ENCODE assay signal across 1 cellular context in the genomic region with DNA sequence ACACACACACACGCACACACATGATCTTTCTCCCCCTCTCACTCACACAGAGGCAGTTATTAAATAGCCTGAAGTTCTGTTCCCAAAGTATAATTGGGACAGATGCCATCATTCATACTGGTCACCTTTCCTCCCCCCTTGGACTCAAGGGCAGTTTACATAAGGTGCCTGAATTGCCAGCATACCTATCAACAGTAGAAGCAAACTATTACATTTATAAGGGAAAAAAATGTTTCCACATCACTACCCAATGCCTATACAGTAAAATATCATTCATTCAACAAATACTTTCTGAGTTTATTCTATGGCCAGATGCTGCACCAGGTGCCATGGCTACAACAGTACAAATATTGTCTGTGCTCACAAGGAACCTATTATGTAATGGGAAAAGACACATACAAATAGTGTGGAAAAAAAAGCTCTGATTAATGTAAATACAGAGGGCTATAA.
A peak's percentile ranks its signal among the peaks of the same experiment; 100 is the strongest.
TF ChIP-seq lines count a peak whose summit lies in the region.

No MANE protein-coding gene starts in this region.

TF ChIP-seq in HepG2, 621 proteins besides CTCF, POLR2A, EP300 and RAD21 (continued from another document and continues in another):
- TF ChIP-seq, protein P1, sequence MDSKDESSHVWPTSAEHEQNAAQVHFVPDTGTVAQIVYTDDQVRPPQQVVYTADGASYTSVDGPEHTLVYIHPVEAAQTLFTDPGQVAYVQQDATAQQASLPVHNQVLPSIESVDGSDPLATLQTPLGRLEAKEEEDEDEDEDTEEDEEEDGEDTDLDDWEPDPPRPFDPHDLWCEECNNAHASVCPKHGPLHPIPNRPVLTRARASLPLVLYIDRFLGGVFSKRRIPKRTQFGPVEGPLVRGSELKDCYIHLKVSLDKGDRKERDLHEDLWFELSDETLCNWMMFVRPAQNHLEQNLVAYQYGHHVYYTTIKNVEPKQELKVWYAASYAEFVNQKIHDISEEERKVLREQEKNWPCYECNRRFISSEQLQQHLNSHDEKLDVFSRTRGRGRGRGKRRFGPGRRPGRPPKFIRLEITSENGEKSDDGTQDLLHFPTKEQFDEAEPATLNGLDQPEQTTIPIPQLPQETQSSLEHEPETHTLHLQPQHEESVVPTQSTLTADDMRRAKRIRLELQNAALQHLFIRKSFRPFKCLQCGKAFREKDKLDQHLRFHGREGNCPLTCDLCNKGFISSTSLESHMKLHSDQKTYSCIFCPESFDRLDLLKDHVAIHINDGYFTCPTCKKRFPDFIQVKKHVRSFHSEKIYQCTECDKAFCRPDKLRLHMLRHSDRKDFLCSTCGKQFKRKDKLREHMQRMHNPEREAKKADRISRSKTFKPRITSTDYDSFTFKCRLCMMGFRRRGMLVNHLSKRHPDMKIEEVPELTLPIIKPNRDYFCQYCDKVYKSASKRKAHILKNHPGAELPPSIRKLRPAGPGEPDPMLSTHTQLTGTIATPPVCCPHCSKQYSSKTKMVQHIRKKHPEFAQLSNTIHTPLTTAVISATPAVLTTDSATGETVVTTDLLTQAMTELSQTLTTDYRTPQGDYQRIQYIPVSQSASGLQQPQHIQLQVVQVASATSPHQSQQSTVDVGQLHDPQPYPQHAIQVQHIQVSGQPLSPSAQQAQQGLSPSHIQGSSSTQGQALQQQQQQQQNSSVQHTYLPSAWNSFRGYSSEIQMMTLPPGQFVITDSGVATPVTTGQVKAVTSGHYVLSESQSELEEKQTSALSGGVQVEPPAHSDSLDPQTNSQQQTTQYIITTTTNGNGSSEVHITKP (CRISPR knock-in tag; IDR thresholded peaks at IDR 0.05; ENCODE audit: low read depth): no peak
- no peak for TF ChIP-seq ZSCAN9 (CRISPR knock-in tag; IDR thresholded peaks at IDR 0.05; ENCODE audit: borderline replicate concordance)
- no peak for TF ChIP-seq ZSCAN31 (CRISPR knock-in tag; IDR thresholded peaks at IDR 0.05; ENCODE audit: low read depth)
- peak; percentile 18; the same call in 1 of the 2 replicates for TF ChIP-seq CREM (IDR thresholded peaks at IDR 0.05)
- no peak for TF ChIP-seq CREM (CRISPR knock-in tag; IDR thresholded peaks at IDR 0.05)
- peak; percentile 83 for TF ChIP-seq RFX1 (IDR thresholded peaks at IDR 0.05)
- no peak for TF ChIP-seq ZFP37 (CRISPR knock-in tag; IDR thresholded peaks at IDR 0.05; ENCODE audit: borderline replicate concordance)
- TF ChIP-seq, protein P2, sequence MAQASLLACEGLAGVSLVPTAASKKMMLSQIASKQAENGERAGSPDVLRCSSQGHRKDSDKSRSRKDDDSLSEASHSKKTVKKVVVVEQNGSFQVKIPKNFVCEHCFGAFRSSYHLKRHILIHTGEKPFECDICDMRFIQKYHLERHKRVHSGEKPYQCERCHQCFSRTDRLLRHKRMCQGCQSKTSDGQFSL (CRISPR knock-in tag; IDR thresholded peaks at IDR 0.05): no peak
- no peak for TF ChIP-seq ZNF7 (CRISPR knock-in tag; IDR thresholded peaks at IDR 0.05)
- TF ChIP-seq SNAPC2 (CRISPR knock-in tag; IDR thresholded peaks at IDR 0.05): no peak
- no peak for TF ChIP-seq ZNF496 (CRISPR knock-in tag; IDR thresholded peaks at IDR 0.05; ENCODE audit: insufficient replicate concordance)
- TF ChIP-seq, protein P3, sequence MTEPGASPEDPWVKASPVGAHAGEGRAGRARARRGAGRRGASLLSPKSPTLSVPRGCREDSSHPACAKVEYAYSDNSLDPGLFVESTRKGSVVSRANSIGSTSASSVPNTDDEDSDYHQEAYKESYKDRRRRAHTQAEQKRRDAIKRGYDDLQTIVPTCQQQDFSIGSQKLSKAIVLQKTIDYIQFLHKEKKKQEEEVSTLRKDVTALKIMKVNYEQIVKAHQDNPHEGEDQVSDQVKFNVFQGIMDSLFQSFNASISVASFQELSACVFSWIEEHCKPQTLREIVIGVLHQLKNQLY (CRISPR knock-in tag; IDR thresholded peaks at IDR 0.05): no peak
- TF ChIP-seq, protein P4, sequence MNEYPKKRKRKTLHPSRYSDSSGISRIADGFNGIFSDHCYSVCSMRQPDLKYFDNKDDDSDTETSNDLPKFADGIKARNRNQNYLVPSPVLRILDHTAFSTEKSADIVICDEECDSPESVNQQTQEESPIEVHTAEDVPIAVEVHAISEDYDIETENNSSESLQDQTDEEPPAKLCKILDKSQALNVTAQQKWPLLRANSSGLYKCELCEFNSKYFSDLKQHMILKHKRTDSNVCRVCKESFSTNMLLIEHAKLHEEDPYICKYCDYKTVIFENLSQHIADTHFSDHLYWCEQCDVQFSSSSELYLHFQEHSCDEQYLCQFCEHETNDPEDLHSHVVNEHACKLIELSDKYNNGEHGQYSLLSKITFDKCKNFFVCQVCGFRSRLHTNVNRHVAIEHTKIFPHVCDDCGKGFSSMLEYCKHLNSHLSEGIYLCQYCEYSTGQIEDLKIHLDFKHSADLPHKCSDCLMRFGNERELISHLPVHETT (CRISPR knock-in tag; conservative IDR thresholded peaks at IDR 0.05): no peak
- 0 out of 2 replicates have a peak, but pooled peaks have one; percentile 23 for TF ChIP-seq CEBPG (CRISPR knock-in tag; IDR thresholded peaks at IDR 0.05)
- no peak for TF ChIP-seq ZNF629 (CRISPR knock-in tag; conservative IDR thresholded peaks at IDR 0.05)
- TF ChIP-seq ZNF350 (CRISPR knock-in tag; IDR thresholded peaks at IDR 0.05; ENCODE audit: borderline replicate concordance, low read depth): no peak
- TF ChIP-seq, protein P5, sequence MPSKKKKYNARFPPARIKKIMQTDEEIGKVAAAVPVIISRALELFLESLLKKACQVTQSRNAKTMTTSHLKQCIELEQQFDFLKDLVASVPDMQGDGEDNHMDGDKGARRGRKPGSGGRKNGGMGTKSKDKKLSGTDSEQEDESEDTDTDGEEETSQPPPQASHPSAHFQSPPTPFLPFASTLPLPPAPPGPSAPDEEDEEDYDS (CRISPR knock-in tag; IDR thresholded peaks at IDR 0.05): 0 out of 2 replicates have a peak, but pooled peaks have one; percentile 5
- TF ChIP-seq, protein P6, sequence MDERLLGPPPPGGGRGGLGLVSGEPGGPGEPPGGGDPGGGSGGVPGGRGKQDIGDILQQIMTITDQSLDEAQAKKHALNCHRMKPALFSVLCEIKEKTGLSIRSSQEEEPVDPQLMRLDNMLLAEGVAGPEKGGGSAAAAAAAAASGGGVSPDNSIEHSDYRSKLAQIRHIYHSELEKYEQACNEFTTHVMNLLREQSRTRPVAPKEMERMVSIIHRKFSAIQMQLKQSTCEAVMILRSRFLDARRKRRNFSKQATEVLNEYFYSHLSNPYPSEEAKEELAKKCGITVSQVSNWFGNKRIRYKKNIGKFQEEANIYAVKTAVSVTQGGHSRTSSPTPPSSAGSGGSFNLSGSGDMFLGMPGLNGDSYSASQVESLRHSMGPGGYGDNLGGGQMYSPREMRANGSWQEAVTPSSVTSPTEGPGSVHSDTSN (CRISPR knock-in tag; IDR thresholded peaks at IDR 0.05): no peak
- TF ChIP-seq RARG (CRISPR knock-in tag; IDR thresholded peaks at IDR 0.05; ENCODE audit: low read depth): no peak
- TF ChIP-seq, protein P7, sequence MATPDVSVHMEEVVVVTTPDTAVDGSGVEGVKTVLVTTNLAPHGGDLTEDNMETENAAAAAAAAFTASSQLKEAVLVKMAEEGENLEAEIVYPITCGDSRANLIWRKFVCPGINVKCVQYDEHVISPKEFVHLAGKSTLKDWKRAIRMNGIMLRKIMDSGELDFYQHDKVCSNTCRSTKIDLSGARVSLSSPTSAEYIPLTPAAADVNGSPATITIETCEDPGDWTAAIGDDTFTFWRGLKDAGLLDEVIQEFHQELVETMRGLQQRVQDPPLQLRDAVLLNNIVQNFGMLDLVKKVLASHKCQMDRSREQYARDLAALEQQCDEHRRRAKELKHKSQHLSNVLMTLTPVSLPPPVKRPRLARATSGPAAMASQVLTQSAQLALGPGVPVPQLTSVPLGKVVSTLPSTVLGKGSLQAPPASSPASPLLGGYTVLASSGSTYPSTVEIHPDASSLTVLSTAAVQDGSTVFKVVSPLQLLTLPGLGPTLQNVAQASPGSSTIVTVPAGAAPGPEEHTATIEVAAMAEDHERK (CRISPR knock-in tag; IDR thresholded peaks at IDR 0.05; ENCODE audit: low read depth): no peak
- no peak for TF ChIP-seq KMT2A (CRISPR knock-in tag; IDR thresholded peaks at IDR 0.05)
- TF ChIP-seq TBL1XR1 (IDR thresholded peaks at IDR 0.05; ENCODE audit: borderline replicate concordance, low read length, partially characterized antibody): peak; percentile 62
- TF ChIP-seq SOX5 (CRISPR knock-in tag; IDR thresholded peaks at IDR 0.05; ENCODE audit: borderline replicate concordance): peak; percentile 33; the same call in 1 of the 2 replicates
- TF ChIP-seq, protein P8, sequence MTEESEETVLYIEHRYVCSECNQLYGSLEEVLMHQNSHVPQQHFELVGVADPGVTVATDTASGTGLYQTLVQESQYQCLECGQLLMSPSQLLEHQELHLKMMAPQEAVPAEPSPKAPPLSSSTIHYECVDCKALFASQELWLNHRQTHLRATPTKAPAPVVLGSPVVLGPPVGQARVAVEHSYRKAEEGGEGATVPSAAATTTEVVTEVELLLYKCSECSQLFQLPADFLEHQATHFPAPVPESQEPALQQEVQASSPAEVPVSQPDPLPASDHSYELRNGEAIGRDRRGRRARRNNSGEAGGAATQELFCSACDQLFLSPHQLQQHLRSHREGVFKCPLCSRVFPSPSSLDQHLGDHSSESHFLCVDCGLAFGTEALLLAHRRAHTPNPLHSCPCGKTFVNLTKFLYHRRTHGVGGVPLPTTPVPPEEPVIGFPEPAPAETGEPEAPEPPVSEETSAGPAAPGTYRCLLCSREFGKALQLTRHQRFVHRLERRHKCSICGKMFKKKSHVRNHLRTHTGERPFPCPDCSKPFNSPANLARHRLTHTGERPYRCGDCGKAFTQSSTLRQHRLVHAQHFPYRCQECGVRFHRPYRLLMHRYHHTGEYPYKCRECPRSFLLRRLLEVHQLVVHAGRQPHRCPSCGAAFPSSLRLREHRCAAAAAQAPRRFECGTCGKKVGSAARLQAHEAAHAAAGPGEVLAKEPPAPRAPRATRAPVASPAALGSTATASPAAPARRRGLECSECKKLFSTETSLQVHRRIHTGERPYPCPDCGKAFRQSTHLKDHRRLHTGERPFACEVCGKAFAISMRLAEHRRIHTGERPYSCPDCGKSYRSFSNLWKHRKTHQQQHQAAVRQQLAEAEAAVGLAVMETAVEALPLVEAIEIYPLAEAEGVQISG (CRISPR knock-in tag; IDR thresholded peaks at IDR 0.05): no peak
- TF ChIP-seq GABPA (IDR thresholded peaks at IDR 0.05; ENCODE audit: low read depth, low read length): no peak
- no peak for TF ChIP-seq GABPA (CRISPR knock-in tag; IDR thresholded peaks at IDR 0.05; ENCODE audit: low read depth)
- TF ChIP-seq KLF13 (CRISPR knock-in tag; IDR thresholded peaks at IDR 0.05): no peak
- no peak for TF ChIP-seq PRPF4 (IDR thresholded peaks at IDR 0.05; ENCODE audit: low read depth, low read length, poor library complexity, severe bottlenecking)
- TF ChIP-seq REXO4 (CRISPR knock-in tag; IDR thresholded peaks at IDR 0.05; ENCODE audit: borderline replicate concordance): no peak
- TF ChIP-seq ZNF775 (CRISPR knock-in tag; IDR thresholded peaks at IDR 0.05; ENCODE audit: borderline replicate concordance): no peak
- TF ChIP-seq HNRNPH1 (optimal IDR thresholded peaks at IDR 0.05; ENCODE audit: low read depth, low read length): no peak
- no peak for TF ChIP-seq MIER2 (CRISPR knock-in tag; IDR thresholded peaks at IDR 0.05)
- no peak for TF ChIP-seq ZBTB7B (CRISPR knock-in tag; IDR thresholded peaks at IDR 0.05)
- no peak for TF ChIP-seq POLR2AphosphoS2 (IDR thresholded peaks at IDR 0.05; ENCODE audit: low read depth, low read length)
- no peak for TF ChIP-seq MAF1 (CRISPR knock-in tag; IDR thresholded peaks at IDR 0.05; ENCODE audit: borderline replicate concordance)
- TF ChIP-seq HNRNPL (IDR thresholded peaks at IDR 0.05; ENCODE audit: low read depth, low read length): no peak
- TF ChIP-seq, protein P9, sequence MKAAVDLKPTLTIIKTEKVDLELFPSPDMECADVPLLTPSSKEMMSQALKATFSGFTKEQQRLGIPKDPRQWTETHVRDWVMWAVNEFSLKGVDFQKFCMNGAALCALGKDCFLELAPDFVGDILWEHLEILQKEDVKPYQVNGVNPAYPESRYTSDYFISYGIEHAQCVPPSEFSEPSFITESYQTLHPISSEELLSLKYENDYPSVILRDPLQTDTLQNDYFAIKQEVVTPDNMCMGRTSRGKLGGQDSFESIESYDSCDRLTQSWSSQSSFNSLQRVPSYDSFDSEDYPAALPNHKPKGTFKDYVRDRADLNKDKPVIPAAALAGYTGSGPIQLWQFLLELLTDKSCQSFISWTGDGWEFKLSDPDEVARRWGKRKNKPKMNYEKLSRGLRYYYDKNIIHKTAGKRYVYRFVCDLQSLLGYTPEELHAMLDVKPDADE (CRISPR knock-in tag; IDR thresholded peaks at IDR 0.05): no peak
- TF ChIP-seq CBX2 (IDR thresholded peaks at IDR 0.05; ENCODE audit: low read depth, low read length): no peak
- no peak for TF ChIP-seq CBX2 (CRISPR knock-in tag; IDR thresholded peaks at IDR 0.05; ENCODE audit: low read depth)
- no peak for TF ChIP-seq POLR2AphosphoS5 (IDR thresholded peaks at IDR 0.05; ENCODE audit: low read depth, low read length)
- TF ChIP-seq MZF1 (CRISPR knock-in tag; IDR thresholded peaks at IDR 0.05; ENCODE audit: borderline replicate concordance): no peak
- no peak; the same call in 1 of the 2 replicates for TF ChIP-seq RARA (CRISPR knock-in tag; IDR thresholded peaks at IDR 0.05)
- TF ChIP-seq, protein P10, sequence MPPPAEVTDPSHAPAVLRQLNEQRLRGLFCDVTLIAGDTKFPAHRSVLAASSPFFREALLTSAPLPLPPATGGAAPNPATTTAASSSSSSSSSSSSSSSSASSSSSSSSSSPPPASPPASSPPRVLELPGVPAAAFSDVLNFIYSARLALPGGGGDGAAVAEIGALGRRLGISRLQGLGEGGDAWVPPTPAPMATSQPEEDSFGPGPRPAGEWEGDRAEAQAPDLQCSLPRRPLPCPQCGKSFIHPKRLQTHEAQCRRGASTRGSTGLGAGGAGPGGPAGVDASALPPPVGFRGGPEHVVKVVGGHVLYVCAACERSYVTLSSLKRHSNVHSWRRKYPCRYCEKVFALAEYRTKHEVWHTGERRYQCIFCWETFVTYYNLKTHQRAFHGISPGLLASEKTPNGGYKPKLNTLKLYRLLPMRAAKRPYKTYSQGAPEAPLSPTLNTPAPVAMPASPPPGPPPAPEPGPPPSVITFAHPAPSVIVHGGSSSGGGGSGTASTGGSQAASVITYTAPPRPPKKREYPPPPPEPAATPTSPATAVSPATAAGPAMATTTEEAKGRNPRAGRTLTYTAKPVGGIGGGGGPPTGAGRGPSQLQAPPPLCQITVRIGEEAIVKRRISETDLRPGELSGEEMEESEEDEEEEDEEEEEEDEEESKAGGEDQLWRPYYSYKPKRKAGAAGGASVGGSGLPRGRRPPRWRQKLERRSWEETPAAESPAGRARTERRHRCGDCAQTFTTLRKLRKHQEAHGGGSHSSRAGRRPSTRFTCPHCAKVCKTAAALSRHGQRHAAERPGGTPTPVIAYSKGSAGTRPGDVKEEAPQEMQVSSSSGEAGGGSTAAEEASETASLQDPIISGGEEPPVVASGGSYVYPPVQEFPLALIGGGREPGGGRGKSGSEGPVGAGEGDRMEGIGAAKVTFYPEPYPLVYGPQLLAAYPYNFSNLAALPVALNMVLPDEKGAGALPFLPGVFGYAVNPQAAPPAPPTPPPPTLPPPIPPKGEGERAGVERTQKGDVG (CRISPR knock-in tag; IDR thresholded peaks at IDR 0.05; ENCODE audit: borderline replicate concordance): no peak
- no peak for TF ChIP-seq HMG20A (CRISPR knock-in tag; IDR thresholded peaks at IDR 0.05; ENCODE audit: borderline replicate concordance)
- no peak for TF ChIP-seq ASH2L (IDR thresholded peaks at IDR 0.05; ENCODE audit: insufficient read length, low read depth, low read length)
- TF ChIP-seq KAT8 (CRISPR knock-in tag; IDR thresholded peaks at IDR 0.05): no peak
- TF ChIP-seq EZH2 (conservative IDR thresholded peaks at IDR 0.05; ENCODE audit: low read depth, low read length): no peak
- no peak for TF ChIP-seq FOXK2 (IDR thresholded peaks at IDR 0.05)
- TF ChIP-seq ZNF329 (CRISPR knock-in tag; IDR thresholded peaks at IDR 0.05; ENCODE audit: low read depth): no peak
